1 cellular context compared by ENCODE assay signal in genomic region chr19:47112664-47113445, GRCh38.
TF ChIP-seq lines count a peak whose summit lies in the region.

No MANE protein-coding gene starts in this region.

TF ChIP-seq in HepG2, 621 proteins besides CTCF, POLR2A, EP300 and RAD21 (continued from another document and continues in another):
- TF ChIP-seq, protein P1, sequence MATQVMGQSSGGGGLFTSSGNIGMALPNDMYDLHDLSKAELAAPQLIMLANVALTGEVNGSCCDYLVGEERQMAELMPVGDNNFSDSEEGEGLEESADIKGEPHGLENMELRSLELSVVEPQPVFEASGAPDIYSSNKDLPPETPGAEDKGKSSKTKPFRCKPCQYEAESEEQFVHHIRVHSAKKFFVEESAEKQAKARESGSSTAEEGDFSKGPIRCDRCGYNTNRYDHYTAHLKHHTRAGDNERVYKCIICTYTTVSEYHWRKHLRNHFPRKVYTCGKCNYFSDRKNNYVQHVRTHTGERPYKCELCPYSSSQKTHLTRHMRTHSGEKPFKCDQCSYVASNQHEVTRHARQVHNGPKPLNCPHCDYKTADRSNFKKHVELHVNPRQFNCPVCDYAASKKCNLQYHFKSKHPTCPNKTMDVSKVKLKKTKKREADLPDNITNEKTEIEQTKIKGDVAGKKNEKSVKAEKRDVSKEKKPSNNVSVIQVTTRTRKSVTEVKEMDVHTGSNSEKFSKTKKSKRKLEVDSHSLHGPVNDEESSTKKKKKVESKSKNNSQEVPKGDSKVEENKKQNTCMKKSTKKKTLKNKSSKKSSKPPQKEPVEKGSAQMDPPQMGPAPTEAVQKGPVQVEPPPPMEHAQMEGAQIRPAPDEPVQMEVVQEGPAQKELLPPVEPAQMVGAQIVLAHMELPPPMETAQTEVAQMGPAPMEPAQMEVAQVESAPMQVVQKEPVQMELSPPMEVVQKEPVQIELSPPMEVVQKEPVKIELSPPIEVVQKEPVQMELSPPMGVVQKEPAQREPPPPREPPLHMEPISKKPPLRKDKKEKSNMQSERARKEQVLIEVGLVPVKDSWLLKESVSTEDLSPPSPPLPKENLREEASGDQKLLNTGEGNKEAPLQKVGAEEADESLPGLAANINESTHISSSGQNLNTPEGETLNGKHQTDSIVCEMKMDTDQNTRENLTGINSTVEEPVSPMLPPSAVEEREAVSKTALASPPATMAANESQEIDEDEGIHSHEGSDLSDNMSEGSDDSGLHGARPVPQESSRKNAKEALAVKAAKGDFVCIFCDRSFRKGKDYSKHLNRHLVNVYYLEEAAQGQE (IDR thresholded peaks at IDR 0.05; ENCODE audit: borderline replicate concordance in 1 of 2, low read depth in 1 of 2, low read length in 2 of 2), result no peak
- TF ChIP-seq TFDP1 (CRISPR knock-in tag; IDR thresholded peaks at IDR 0.05; ENCODE audit: borderline replicate concordance) (peak; percentile 80; the same call in 1 of the 2 replicates), JARID2 (CRISPR knock-in tag; IDR thresholded peaks at IDR 0.05; ENCODE audit: insufficient replicate concordance) (no peak), NFE2L2 (IDR thresholded peaks at IDR 0.05; ENCODE audit: low read length) (no peak), KLF12 (CRISPR knock-in tag; IDR thresholded peaks at IDR 0.05; ENCODE audit: borderline replicate concordance) (peak; percentile 9; the same call in 1 of the 2 replicates), RERE (CRISPR knock-in tag; IDR thresholded peaks at IDR 0.05; ENCODE audit: low read depth) (no peak), ZNF362 (CRISPR knock-in tag; IDR thresholded peaks at IDR 0.05; ENCODE audit: borderline replicate concordance) (no peak; the same call in 1 of the 2 replicates), KDM5A (IDR thresholded peaks at IDR 0.05; ENCODE audit: borderline replicate concordance, low read length) (no peak), REXO4 (CRISPR knock-in tag; IDR thresholded peaks at IDR 0.05; ENCODE audit: borderline replicate concordance) (no peak), GRHL1 (CRISPR knock-in tag; conservative IDR thresholded peaks at IDR 0.05) (no peak), ZNF3 (CRISPR knock-in tag; IDR thresholded peaks at IDR 0.05) (no peak), TERF1 (CRISPR knock-in tag; IDR thresholded peaks at IDR 0.05) (no peak; the same call in 1 of the 2 replicates), PITX1 (CRISPR knock-in tag; IDR thresholded peaks at IDR 0.05) (0 out of 2 replicates have a peak, but pooled peaks have one; percentile 49), ZNF780A (CRISPR knock-in tag; IDR thresholded peaks at IDR 0.05) (no peak), ZNF431 (CRISPR knock-in tag; IDR thresholded peaks at IDR 0.05; ENCODE audit: borderline replicate concordance, low read depth) (no peak), NR0B2 (CRISPR knock-in tag; IDR thresholded peaks at IDR 0.05) (no peak), THAP9 (CRISPR knock-in tag; IDR thresholded peaks at IDR 0.05; ENCODE audit: borderline replicate concordance) (peak; percentile 74; the same call in 1 of the 2 replicates), ZBTB39 (CRISPR knock-in tag; IDR thresholded peaks at IDR 0.05) (no peak), EED (CRISPR knock-in tag; IDR thresholded peaks at IDR 0.05) (no peak), THYN1 (CRISPR knock-in tag; IDR thresholded peaks at IDR 0.05; ENCODE audit: borderline replicate concordance, low read depth) (no peak), HNRNPK (IDR thresholded peaks at IDR 0.05; ENCODE audit: low read depth, low read length, poor library complexity, severe bottlenecking) (peak; percentile 94), BRF2 (CRISPR knock-in tag; IDR thresholded peaks at IDR 0.05) (no peak), ZNF567 (CRISPR knock-in tag; IDR thresholded peaks at IDR 0.05; ENCODE audit: borderline replicate concordance) (no peak), ZNF329 (CRISPR knock-in tag; IDR thresholded peaks at IDR 0.05; ENCODE audit: low read depth) (no peak; the same call in 1 of the 2 replicates), DRAP1 (CRISPR knock-in tag; IDR thresholded peaks at IDR 0.05) (peak; percentile 87), POLR2G (IDR thresholded peaks at IDR 0.05; ENCODE audit: low read depth, low read length) (peak; percentile 91)
- TF ChIP-seq, protein P2, sequence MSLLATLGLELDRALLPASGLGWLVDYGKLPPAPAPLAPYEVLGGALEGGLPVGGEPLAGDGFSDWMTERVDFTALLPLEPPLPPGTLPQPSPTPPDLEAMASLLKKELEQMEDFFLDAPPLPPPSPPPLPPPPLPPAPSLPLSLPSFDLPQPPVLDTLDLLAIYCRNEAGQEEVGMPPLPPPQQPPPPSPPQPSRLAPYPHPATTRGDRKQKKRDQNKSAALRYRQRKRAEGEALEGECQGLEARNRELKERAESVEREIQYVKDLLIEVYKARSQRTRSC (CRISPR knock-in tag; IDR thresholded peaks at IDR 0.05; ENCODE audit: low read depth), result no peak
